12 cellular contexts compared by ENCODE assay signal in the genomic region with DNA sequence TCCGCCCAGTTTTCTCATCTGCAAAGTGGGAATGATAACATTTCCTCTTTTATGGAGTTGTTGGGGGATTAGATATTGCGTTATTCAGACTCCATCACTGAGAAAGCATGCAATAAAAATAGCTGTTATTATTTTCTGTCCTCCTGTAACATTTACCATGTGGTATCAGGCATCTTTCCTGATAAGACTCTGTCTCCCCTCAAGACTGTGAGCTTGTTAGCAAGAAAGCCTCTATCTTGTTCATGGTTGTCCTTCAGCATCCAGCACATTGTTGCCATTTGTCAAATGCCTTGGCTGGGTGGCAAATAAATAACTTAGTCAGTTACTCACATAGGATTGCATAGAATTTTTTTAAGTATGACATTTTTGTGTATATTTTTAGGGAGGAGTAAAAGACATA. TPM values are rescaled to one million over a fixed set of nuclear protein-coding genes. Genes with fewer than 3 reads are reported as not detected.
"Had no signal": no experiment of that assay in that cellular context is flagged by ENCODE, and none has a peak within 500 bp of the region (broad histone marks: within the 10 kb centered on the region; RNA-seq: fewer than 3 reads in every experiment).

No MANE protein-coding gene starts in this region.

- FAIRE-seq: endothelial cell of umbilical vein had no signal

- DNase-seq: activated naive CD4-positive, alpha-beta T cell treated with anti-CD3 and anti-CD28 coated beads, Interleukin-2, amount 10 ng/mL, durations not matched to agents 7 days and 5 days; amniotic stem cell; central memory CD4-positive, alpha-beta T cell; effector CD4-positive, alpha-beta T cell; foreskin keratinocyte; glutamatergic neuron; stimulated activated CD4-positive, alpha-beta T cell treated with anti-CD3 and anti-CD28 coated beads, Interleukin-4, amount 100 ng/mL, for 24 hours; stimulated activated naive CD4-positive, alpha-beta T cell had no signal

- H3K9ac ChIP-seq: parathyroid adenoma had no signal

- H3K9me3 ChIP-seq: neutrophil had no signal

- H3K36me3 ChIP-seq: neutrophil had no signal

- H3K79me2 ChIP-seq: parathyroid adenoma had no signal

- H3K27ac ChIP-seq: coronary artery, foreskin keratinocyte, neutrophil had no signal

- H3K4me1 ChIP-seq: foreskin keratinocyte, parathyroid adenoma had no signal

RNA-seq across cellular contexts. Expression of a gene that starts 1.2 kb away (rescaled TPM):
- total RNA-seq: foreskin keratinocyte had no signal
- polyA plus RNA-seq: foreskin keratinocyte had no signal
